Comparison of ENCODE assay signal across 23 cellular contexts in genomic region chr15:71366522-71366921, GRCh38.
"Had no signal": no experiment of that assay in that cellular context is flagged by ENCODE, and none has a peak within 500 bp of the region (broad histone marks: within the 10 kb centered on the region; RNA-seq: fewer than 3 reads in every experiment).

No MANE protein-coding gene starts in this region.

- FAIRE-seq: RCC 7860 had no signal

- H3K27ac Mint-ChIP-seq: activated CD8-positive, alpha-beta T cell treated with anti-CD3 and anti-CD28 coated beads, Interleukin-2, amount 10 ng/mL, durations not matched to agents 7 days and 5 days; activated naive CD4-positive, alpha-beta T cell treated with anti-CD3 and anti-CD28 coated beads, Interleukin-2, amount 50 U/mL, for 24 hours; T-helper 17 cell; WTC11 had no signal

- H3K9ac ChIP-seq: KMS-11 had no signal

- H3K27me3 Mint-ChIP-seq: activated naive CD4-positive, alpha-beta T cell treated with anti-CD3 and anti-CD28 coated beads, Interleukin-2, amount 50 U/mL, for 24 hours; brain had no signal

- H3K27ac ChIP-seq: KMS-11 had no signal

- DNase-seq: activated CD4-positive, alpha-beta T cell treated with anti-CD3 and anti-CD28 coated beads for 48 hours; activated CD4-positive, alpha-beta T cell treated with anti-CD3 and anti-CD28 coated beads, Interleukin-2, amount 50 U/mL, for 4 hours; activated CD4-positive, CD25-positive, alpha-beta regulatory T cell treated with anti-CD3 and anti-CD28 coated beads, Interleukin-2, amount 50 U/mL, for 72 hours; activated CD8-positive, alpha-beta memory T cell treated with anti-CD3 and anti-CD28 coated beads, Interleukin-2, amount 50 U/mL, for 48 hours; activated CD8-positive, alpha-beta T cell treated with anti-CD3 and anti-CD28 coated beads, Interleukin-2, amount 10 ng/mL, durations not matched to agents 7 days and 5 days; activated T-cell treated with anti-CD3 and anti-CD28 coated beads, Interleukin-2, amount 50 U/mL, for 1 hour; amniotic stem cell; MV-4-11; NCI-H1092 treated with DMSO at 0.1 percent for 48 hours; NCI-H1417 treated with DMSO at 0.1 percent for 48 hours; NCI-H1694 treated with DMSO at 0.1 percent for 48 hours; NCI-H2081 treated with DMSO at 0.1 percent for 48 hours; NCI-H446; NCI-H524; PC-3; SIG-M5; T-helper 17 cell; T-helper 9 cell had no signal

- H3K9me3 Mint-ChIP-seq: activated naive CD4-positive, alpha-beta T cell treated with anti-CD3 and anti-CD28 coated beads, Interleukin-2, amount 50 U/mL, for 24 hours had no signal

- H3K4me1 Mint-ChIP-seq: T-helper 17 cell had no signal

- ATAC-seq: activated CD8-positive, alpha-beta T cell treated with anti-CD3 and anti-CD28 coated beads, Interleukin-2, amount 10 ng/mL, durations not matched to agents 7 days and 5 days; PC-3; T-helper 17 cell; WTC11 had no signal

- H3K4me3 Mint-ChIP-seq: activated CD8-positive, alpha-beta T cell treated with anti-CD3 and anti-CD28 coated beads, Interleukin-2, amount 10 ng/mL, durations not matched to agents 7 days and 5 days; activated naive CD4-positive, alpha-beta T cell treated with anti-CD3 and anti-CD28 coated beads, Interleukin-2, amount 50 U/mL, for 24 hours; brain; T-helper 17 cell; WTC11 had no signal

- H3K4me2 ChIP-seq: KMS-11 had no signal
